11 cellular contexts compared by ENCODE assay signal in genomic region chr17:5557990-5558389, GRCh38.
"Had no signal": no experiment of that assay in that cellular context is flagged by ENCODE, and none has a peak within 500 bp of the region (broad histone marks: within the 10 kb centered on the region; RNA-seq: fewer than 3 reads in every experiment).

No MANE protein-coding gene starts in this region.

- H3K27ac ChIP-seq: cardiac muscle cell, skin epidermis, thyroid gland had no signal

- H3K4me1 ChIP-seq: thyroid gland had no signal

- H3K27me3 ChIP-seq: cardiac muscle cell, thyroid gland had no signal

- H3K9me3 Mint-ChIP-seq: activated CD4-positive, alpha-beta T cell treated with anti-CD3 and anti-CD28 coated beads, Interleukin-2, amount 10 ng/mL, durations not matched to agents 24 days and 14 days; activated naive CD8-positive, alpha-beta T cell treated with anti-CD3 and anti-CD28 coated beads, Interleukin-2, amount 50 U/mL, for 24 hours; T-cell; WTC11 had no signal

- H3K27me3 Mint-ChIP-seq: activated CD4-positive, alpha-beta T cell treated with anti-CD3 and anti-CD28 coated beads, Interleukin-2, amount 10 ng/mL, durations not matched to agents 24 days and 14 days; activated naive CD8-positive, alpha-beta T cell treated with anti-CD3 and anti-CD28 coated beads, Interleukin-2, amount 50 U/mL, for 24 hours; T-cell had no signal

- H3K4me3 Mint-ChIP-seq: activated CD4-positive, alpha-beta T cell treated with anti-CD3 and anti-CD28 coated beads, Interleukin-2, amount 10 ng/mL, durations not matched to agents 24 days and 14 days; activated naive CD8-positive, alpha-beta T cell treated with anti-CD3 and anti-CD28 coated beads, Interleukin-2, amount 50 U/mL, for 24 hours; T-cell; WTC11 had no signal

- DNase-seq: activated CD4-positive, alpha-beta T cell treated with anti-CD3 and anti-CD28 coated beads, Interleukin-2, amount 10 ng/mL, durations not matched to agents 24 days and 14 days; activated gamma-delta T cell; activated naive CD8-positive, alpha-beta T cell treated with anti-CD3 and anti-CD28 coated beads, Interleukin-2, amount 50 U/mL, for 24 hours; effector CD4-positive, alpha-beta T cell; left ventricle myocardium superior; retina; T-cell; thyroid gland had no signal

- H3K9me3 ChIP-seq: thyroid gland had no signal

- ATAC-seq: activated naive CD8-positive, alpha-beta T cell treated with anti-CD3 and anti-CD28 coated beads, Interleukin-2, amount 50 U/mL, for 24 hours; left ventricle myocardium superior; T-cell; WTC11 had no signal

- H3K36me3 Mint-ChIP-seq: WTC11 had no signal

- H3K4me3 ChIP-seq: cardiac muscle cell, skin epidermis, thyroid gland had no signal

- H3K27ac Mint-ChIP-seq: activated CD4-positive, alpha-beta T cell treated with anti-CD3 and anti-CD28 coated beads, Interleukin-2, amount 10 ng/mL, durations not matched to agents 24 days and 14 days; activated naive CD8-positive, alpha-beta T cell treated with anti-CD3 and anti-CD28 coated beads, Interleukin-2, amount 50 U/mL, for 24 hours; T-cell; WTC11 had no signal

- H3K36me3 ChIP-seq: cardiac muscle cell had no signal

- H3K4me1 Mint-ChIP-seq: WTC11 had no signal
